In the genomic region with DNA sequence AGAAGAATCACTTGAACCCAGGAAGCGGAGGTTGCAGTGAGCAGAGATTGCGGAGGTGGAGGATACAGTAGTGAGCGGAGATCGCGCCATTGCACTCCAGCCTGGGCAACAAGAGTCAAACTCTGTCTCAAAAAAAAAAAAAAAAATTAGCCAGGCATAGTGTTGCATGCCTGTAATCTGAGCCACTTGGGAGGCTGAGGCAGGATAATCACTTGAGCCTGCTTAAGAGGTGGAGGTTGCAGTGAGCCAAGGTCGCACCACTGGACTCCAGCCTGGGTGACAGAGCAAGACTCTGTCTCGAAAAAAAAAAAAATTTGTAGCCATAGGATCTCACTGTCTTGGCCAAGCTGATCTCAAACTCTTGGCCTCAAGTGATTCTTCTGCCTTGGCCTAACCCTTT, we compare ENCODE assay signal across 1 cellular context.
TF ChIP-seq lines count a peak whose summit lies in the region.

No MANE protein-coding gene starts in this region.

TF ChIP-seq in K562, 482 proteins besides CTCF, POLR2A, EP300 and RAD21:
- 0 out of 2 replicates have a peak, but pooled peaks have one; percentile 27 for TF ChIP-seq ZNF121 (CRISPR knock-in tag; conservative IDR thresholded peaks at IDR 0.05)
